Comparison of ENCODE assay signal across 15 cellular contexts in genomic region chr17:16129844-16130243, GRCh38.
A peak's percentile ranks its signal among the peaks of the same experiment; 100 is the strongest.
DNase-seq lines count a peak whose midpoint lies in the region; ATAC-seq and TF ChIP-seq lines count a peak whose summit lies in the region.
"Had no signal": no experiment of that assay in that cellular context is flagged by ENCODE, and none has a peak within 500 bp of the region (broad histone marks: within the 10 kb centered on the region; RNA-seq: fewer than 3 reads in every experiment).

No MANE protein-coding gene starts in this region.

- H3K27me3 Mint-ChIP-seq in central memory CD8-positive, alpha-beta T cell: no peaks in the 10 kb centered on the region
- no peaks in the 10 kb centered on the region for H3K27me3 Mint-ChIP-seq in stimulated activated naive B cell treated with anti-CD40 and anti-IgM and Interleukin-4, amounts not matched to agents 10 μg/mL and 1 μg/mL and 100 μg/mL, for 72 hours
- H3K27me3 Mint-ChIP-seq: IgD-negative memory B cell had no signal

- H3K4me1 Mint-ChIP-seq in central memory CD8-positive, alpha-beta T cell: peaks cover 11% of the 10 kb centered on the region
- no peaks in the 10 kb centered on the region for H3K4me1 Mint-ChIP-seq in stimulated activated naive B cell treated with anti-CD40 and anti-IgM and Interleukin-4, amounts not matched to agents 10 μg/mL and 1 μg/mL and 100 μg/mL, for 72 hours

- no peak overlapping the region for H3K4me3 Mint-ChIP-seq in central memory CD8-positive, alpha-beta T cell
- H3K4me3 Mint-ChIP-seq in stimulated activated naive B cell treated with anti-CD40 and anti-IgM and Interleukin-4, amounts not matched to agents 10 μg/mL and 1 μg/mL and 100 μg/mL, for 72 hours: no peak overlapping the region
- H3K4me3 Mint-ChIP-seq: IgD-negative memory B cell had no signal

- no peaks in the 10 kb centered on the region for H3K9me3 Mint-ChIP-seq in central memory CD8-positive, alpha-beta T cell
- no peaks in the 10 kb centered on the region for H3K9me3 Mint-ChIP-seq in stimulated activated naive B cell treated with anti-CD40 and anti-IgM and Interleukin-4, amounts not matched to agents 10 μg/mL and 1 μg/mL and 100 μg/mL, for 72 hours
- H3K9me3 Mint-ChIP-seq: IgD-negative memory B cell had no signal

- no peak overlapping the region for H3K4me3 ChIP-seq in LNCaP clone FGC (ENCODE audit: low read depth, low read length)
- H3K4me3 ChIP-seq: BLaER1 had no signal

- TF ChIP-seq CTCF in LNCaP clone FGC (IDR thresholded peaks at IDR 0.05; ENCODE audit: control insufficient read depth, extremely low read depth, insufficient read depth) (no peak), omental fat pad (IDR thresholded peaks at IDR 0.05) (no peak)

- DNase-seq in NCI-H82 (lab: John Stamatoyannopoulos, UW) (peak; percentile 32), NCI-H82 treated with DMSO at 0.1 percent for 48 hours (lab: John Stamatoyannopoulos, UW; ENCODE audit: unreplicated experiment) (no peak), LNCaP clone FGC (ENCODE audit: low read depth) (peak; percentile 89), omental fat pad (ENCODE audit: low spot score) (no peak), SKM-1 treated with dmso at 0.1 percent for 144 hours (lab: John Stamatoyannopoulos, UW; ENCODE audit: unreplicated experiment) (no peak)
- DNase-seq in central memory CD8-positive, alpha-beta T cell (ENCODE audit: low spot score in 2 of 2): no peak
- no peak for DNase-seq in stimulated activated naive B cell treated with anti-CD40 and anti-IgM and Interleukin-4, amounts not matched to agents 10 μg/mL and 1 μg/mL and 100 μg/mL, for 72 hours
- DNase-seq: HCEC 1CT, NCI-H1417, NCI-H1930, NCI-H2171 treated with DMSO at 0.1 percent for 48 hours, NCI-H510A had no signal

- no peak for ATAC-seq in central memory CD8-positive, alpha-beta T cell (replicated peaks; ENCODE audit: extremely low read depth, poor library complexity, severe bottlenecking)
- peak; percentile 24 for ATAC-seq in omental fat pad (ENCODE audit: low FRiP score)
- no peak for ATAC-seq in GM21619 (IDR thresholded peaks at IDR 0.05; ENCODE audit: unreplicated experiment)
- ATAC-seq in stimulated activated naive B cell treated with anti-CD40 and anti-IgM and Interleukin-4, amounts not matched to agents 10 μg/mL and 1 μg/mL and 100 μg/mL, for 72 hours (replicated peaks): no peak

- H3K27ac Mint-ChIP-seq in central memory CD8-positive, alpha-beta T cell (ENCODE audit: low read depth): peak overlapping the region; percentile 67
- H3K27ac Mint-ChIP-seq in stimulated activated naive B cell treated with anti-CD40 and anti-IgM and Interleukin-4, amounts not matched to agents 10 μg/mL and 1 μg/mL and 100 μg/mL, for 72 hours: no peak overlapping the region

- peaks cover 33% of the 10 kb centered on the region for H3K36me3 Mint-ChIP-seq in central memory CD8-positive, alpha-beta T cell (ENCODE audit: insufficient read depth)
- peaks cover 31 to 47% of the 10 kb centered on the region in 2 donors for H3K36me3 Mint-ChIP-seq in stimulated activated naive B cell treated with anti-CD40 and anti-IgM and Interleukin-4, amounts not matched to agents 10 μg/mL and 1 μg/mL and 100 μg/mL, for 72 hours

Comparison
In these comparisons a context has a peak if more than half of its experiments do, and no peak if none do; other contexts are left out.
1. DNase-seq: peak in NCI-H82 (single experiment) and LNCaP clone FGC (single experiment); none in NCI-H82 treated with DMSO at 0.1 percent for 48 hours (single experiment), central memory CD8-positive, alpha-beta T cell (0 of 2), omental fat pad (single experiment), SKM-1 treated with dmso at 0.1 percent for 144 hours (single experiment) and stimulated activated naive B cell treated with anti-CD40 and anti-IgM and Interleukin-4, amounts not matched to agents 10 μg/mL and 1 μg/mL and 100 μg/mL, for 72 hours (single experiment).